Comparison of ENCODE assay signal across 29 cellular contexts in genomic region chr19:18229915-18230314, GRCh38. TPM values are rescaled to one million over a fixed set of nuclear protein-coding genes. Genes with fewer than 3 reads are reported as not detected.
"Had no signal": no experiment of that assay in that cellular context is flagged by ENCODE, and none has a peak within 500 bp of the region (broad histone marks: within the 10 kb centered on the region; RNA-seq: fewer than 3 reads in every experiment).

No MANE protein-coding gene starts in this region.

- H2AFZ ChIP-seq: parathyroid adenoma had no signal

- DNase-seq: dorsolateral prefrontal cortex; effector CD4-positive, alpha-beta T cell; endodermal cell; foreskin keratinocyte; heart right ventricle; hippocampal formation; left cardiac atrium; left lung; mesenchymal stem cell; mucosa of descending colon; naive B cell; stimulated activated CD4-positive, alpha-beta T cell treated with anti-CD3 and anti-CD28 coated beads, Interleukin-12 subunit alpha, Interleukin-12 subunit beta, amount 100 ng/mL, for 4 hours; stimulated activated CD4-positive, alpha-beta T cell treated with anti-CD3 and anti-CD28 coated beads, Interleukin-1b, Interleukin-23, amount 100 ng/mL, for 48 hours; stimulated activated CD4-positive, alpha-beta T cell treated with anti-CD3 and anti-CD28 coated beads, Interleukin-4, amount 100 ng/mL, for 1 hour; stimulated activated naive CD4-positive, alpha-beta T cell; stimulated activated naive CD8-positive, alpha-beta T cell treated with anti-CD3 and anti-CD28 coated beads, Interleukin-15, amount 100 ng/mL, for 72 hours; transverse colon; upper lobe of right lung; uterus had no signal

- H3K4me2 ChIP-seq: smooth muscle cell had no signal

- H3K36me3 ChIP-seq: esophagus muscularis mucosa, gastroesophageal sphincter, heart right ventricle, left lung, neutrophil, suprapubic skin, transverse colon, upper lobe of right lung, uterus had no signal

- H3K9me3 ChIP-seq: left lung, mucosa of descending colon, neutrophil, suprapubic skin, upper lobe of right lung had no signal

- H3K4me1 ChIP-seq: foreskin keratinocyte had no signal

- H3K79me2 ChIP-seq: parathyroid adenoma had no signal

- H3K4me3 ChIP-seq: dorsolateral prefrontal cortex, esophagus muscularis mucosa, gastroesophageal sphincter, heart right ventricle, left lung, mucosa of descending colon, smooth muscle cell, suprapubic skin, transverse colon, upper lobe of right lung, uterus had no signal

- FAIRE-seq: islet of Langerhans had no signal

- H3K27ac ChIP-seq: epithelial cell of prostate, esophagus muscularis mucosa, foreskin keratinocyte, gastroesophageal sphincter, heart right ventricle, left lung, neutrophil, parathyroid adenoma, suprapubic skin, transverse colon, upper lobe of right lung, uterus had no signal

- ATAC-seq: foreskin keratinocyte; gastroesophageal sphincter; heart right ventricle; left cardiac atrium; left lung; mucosa of descending colon; natural killer cell treated with Interleukin-12 subunit alpha and Interleukin-12 subunit beta and Interleukin-15 and Interleukin-18, amount 100 ng/mL, for 72 hours; sciatic nerve; stimulated activated naive CD8-positive, alpha-beta T cell treated with anti-CD3 and anti-CD28 coated beads, Interleukin-15, amount 100 ng/mL, for 72 hours; upper lobe of right lung had no signal

- H3K9ac ChIP-seq: parathyroid adenoma had no signal

RNA-seq across cellular contexts. Expression of gene PDE4C, which starts 3.7 kb away (rescaled TPM):
- total RNA-seq: foreskin keratinocyte had no signal
- polyA plus RNA-seq: foreskin keratinocyte had no signal

RNA-seq across cellular contexts. Expression of gene IQCN, which starts 44.3 kb away (rescaled TPM):
- polyA plus RNA-seq: foreskin keratinocyte had no signal
